10 cellular contexts compared by ENCODE assay signal in genomic region chr11:118343981-118344521, GRCh38.
DNase-seq lines count a peak whose midpoint lies in the region; FAIRE-seq and TF ChIP-seq lines count a peak whose summit lies in the region.
"Had no signal": no experiment of that assay in that cellular context is flagged by ENCODE, and none has a peak within 500 bp of the region (broad histone marks: within the 10 kb centered on the region; RNA-seq: fewer than 3 reads in every experiment).

Gene CD3G (plus strand): TSS chr11:118344344. CDS start chr11:118344424, 80 bp downstream.

- DNase-seq in NCI-H146 (lab: John Stamatoyannopoulos, UW) (peak; percentile 32), NCI-H146 treated with DMSO at 0.1 percent for 48 hours (lab: John Stamatoyannopoulos, UW; ENCODE audit: unreplicated experiment) (no peak), NCI-H2196 (lab: John Stamatoyannopoulos, UW; ENCODE audit: unreplicated experiment) (no peak), D721Med (ENCODE audit: insufficient read length, low spot score) (no peak), HuH-7 (ENCODE audit: low spot score) (no peak), NCI-H1092 treated with DMSO at 0.1 percent for 48 hours (lab: John Stamatoyannopoulos, UW) (no peak)
- DNase-seq in activated naive CD4-positive, alpha-beta T cell treated with anti-CD3 and anti-CD28 coated beads, Interleukin-2, amount 50 U/mL, for 16 hours = peak; percentile 75
- peak; percentile 45 to 58 for DNase-seq in stimulated activated CD4-positive, alpha-beta T cell treated with anti-CD3 and anti-CD28 coated beads, Interleukin-15, amount 100 ng/mL, for 1 hour (ENCODE audit: low read depth in 1 of 2, low spot score in 1 of 2)
- DNase-seq: GDM1, NCI-H2029 treated with DMSO at 0.1 percent for 48 hours had no signal

- TF ChIP-seq CTCF in D721Med (IDR thresholded peaks at IDR 0.05; ENCODE audit: insufficient read depth, missing control alignments) = no peak

- FAIRE-seq in D721Med (lab: Jason Lieb, UNC) = no peak

Comparison
In these comparisons a context has a peak if more than half of its experiments do, and no peak if none do; other contexts are left out.
1. DNase-seq: peak in NCI-H146 (single experiment), activated naive CD4-positive, alpha-beta T cell treated with anti-CD3 and anti-CD28 coated beads, Interleukin-2, amount 50 U/mL, for 16 hours (single experiment) and stimulated activated CD4-positive, alpha-beta T cell treated with anti-CD3 and anti-CD28 coated beads, Interleukin-15, amount 100 ng/mL, for 1 hour (2 of 2); none in NCI-H146 treated with DMSO at 0.1 percent for 48 hours (single experiment), NCI-H2196 (single experiment), D721Med (single experiment), HuH-7 (single experiment) and NCI-H1092 treated with DMSO at 0.1 percent for 48 hours (single experiment).